16 cellular contexts compared by ENCODE assay signal in the genomic region with DNA sequence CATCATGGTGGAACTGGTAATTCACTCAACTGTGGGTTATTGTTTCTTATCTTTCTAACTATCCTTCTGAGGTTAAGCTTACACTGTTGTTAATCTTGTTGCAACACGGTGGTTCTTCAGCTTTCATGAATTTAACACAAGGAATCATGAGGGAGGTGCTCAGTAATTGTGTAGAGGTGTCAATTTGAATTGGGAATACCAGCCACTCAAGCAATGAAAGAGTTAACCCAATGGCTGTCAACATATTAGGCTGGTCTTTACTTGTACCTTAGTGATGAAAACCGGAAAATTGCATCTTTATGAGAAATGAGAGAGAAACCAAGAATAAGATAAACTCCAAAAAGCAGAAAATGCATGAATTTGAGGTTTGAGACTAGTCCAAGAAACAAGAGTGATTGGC.
"Had no signal": no experiment of that assay in that cellular context is flagged by ENCODE, and none has a peak within 500 bp of the region (broad histone marks: within the 10 kb centered on the region; RNA-seq: fewer than 3 reads in every experiment).

No MANE protein-coding gene starts in this region.

- DNase-seq: IMR-90, Karpas-422, KG1, MG63, NCI-H1092, NCI-H187, NCI-H2029, NCI-H2081 treated with DMSO at 0.1 percent for 48 hours, NCI-H524, NCI-H526 treated with DMSO at 0.1 percent for 48 hours, NCI-H748 treated with DMSO at 0.1 percent for 48 hours, Right ventricle myocardium superior, RPMI8226, SIG-M5, SK-N-SH, SW 1271 had no signal

- H3K9me2 ChIP-seq: SK-N-SH had no signal

- H3K9me3 ChIP-seq: MG63, SK-N-SH had no signal

- H3K4me3 ChIP-seq: MG63 had no signal

- H3K36me3 ChIP-seq: MG63 had no signal

- H3K27me3 ChIP-seq: MG63 had no signal

- H3K9ac ChIP-seq: SK-N-SH had no signal

- H3K4me2 ChIP-seq: SK-N-SH had no signal
